In the genomic region with DNA sequence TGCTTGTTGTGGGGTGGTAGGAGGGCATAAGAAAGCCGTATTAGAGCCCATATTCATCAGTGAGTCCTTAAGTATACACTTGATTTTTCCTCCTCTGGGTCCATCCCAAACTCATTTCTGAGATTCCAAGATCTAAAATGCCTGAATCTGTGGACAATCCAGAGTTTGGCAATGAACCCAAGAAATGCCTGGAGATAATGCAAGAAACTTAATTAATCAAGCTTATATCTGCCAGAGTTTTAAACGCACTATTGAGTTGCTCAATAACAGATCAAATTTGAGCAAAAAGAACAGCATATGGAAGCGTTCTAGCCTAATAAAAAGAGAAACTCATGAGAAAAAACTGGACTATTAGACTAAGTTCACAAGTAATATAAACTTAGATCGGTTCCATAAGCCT, we compare ENCODE assay signal across 29 cellular contexts.
"Had no signal": no experiment of that assay in that cellular context is flagged by ENCODE, and none has a peak within 500 bp of the region (broad histone marks: within the 10 kb centered on the region; RNA-seq: fewer than 3 reads in every experiment).

No MANE protein-coding gene starts in this region.

- H3K27ac Mint-ChIP-seq: activated CD4-positive, alpha-beta T cell treated with anti-CD3 and anti-CD28 coated beads for 36 hours; activated naive CD4-positive, alpha-beta T cell treated with anti-CD3 and anti-CD28 coated beads for 36 hours; activated naive CD8-positive, alpha-beta T cell treated with anti-CD3 and anti-CD28 coated beads for 36 hours; activated T-cell treated with anti-CD3 and anti-CD28 coated beads, Interleukin-2, amount 50 U/mL, for 72 hours; effector memory CD8-positive, alpha-beta T cell; natural killer cell; neural progenitor cell; stimulated activated naive B cell treated with anti-CD40 and anti-IgM and Interleukin-4, amounts not matched to agents 10 μg/mL and 1 μg/mL and 100 μg/mL, for 72 hours; T-helper 17 cell had no signal

- H3K4me2 ChIP-seq: neural progenitor cell had no signal

- H3K27me3 Mint-ChIP-seq: activated CD4-positive, alpha-beta T cell treated with anti-CD3 and anti-CD28 coated beads for 36 hours; activated naive CD8-positive, alpha-beta T cell treated with anti-CD3 and anti-CD28 coated beads for 36 hours; effector memory CD8-positive, alpha-beta T cell; stimulated activated naive B cell treated with anti-CD40 and anti-IgM and Interleukin-4, amounts not matched to agents 10 μg/mL and 1 μg/mL and 100 μg/mL, for 72 hours; T-helper 17 cell had no signal

- H3K4me3 ChIP-seq: left lung, lower lobe of right lung, neural progenitor cell, stomach, suprapubic skin, tibial artery, upper lobe of right lung had no signal

- H2AFZ ChIP-seq: neural progenitor cell had no signal

- H3K27ac ChIP-seq: left lung, lower lobe of right lung, neural progenitor cell, stomach, suprapubic skin, tibial artery, upper lobe of right lung had no signal

- H3K9ac ChIP-seq: neural progenitor cell had no signal

- H3K4me1 Mint-ChIP-seq: activated CD4-positive, alpha-beta T cell treated with anti-CD3 and anti-CD28 coated beads for 36 hours; activated naive CD8-positive, alpha-beta T cell treated with anti-CD3 and anti-CD28 coated beads for 36 hours; natural killer cell; stimulated activated naive B cell treated with anti-CD40 and anti-IgM and Interleukin-4, amounts not matched to agents 10 μg/mL and 1 μg/mL and 100 μg/mL, for 72 hours; T-helper 17 cell had no signal

- DNase-seq: activated CD4-positive, alpha-beta T cell treated with anti-CD3 and anti-CD28 coated beads for 36 hours; activated CD4-positive, CD25-positive, alpha-beta regulatory T cell; activated effector memory CD4-positive, alpha-beta T cell treated with Interleukin-2 at 50 U/mL for 16 hours; activated naive CD4-positive, alpha-beta T cell treated with anti-CD3 and anti-CD28 coated beads for 36 hours; activated naive CD8-positive, alpha-beta T cell treated with anti-CD3 and anti-CD28 coated beads for 36 hours; activated T-cell treated with anti-CD3 and anti-CD28 coated beads for 4 hours; activated T-cell treated with anti-CD3 and anti-CD28 coated beads, Interleukin-2, amount 50 U/mL, for 72 hours; amniotic stem cell; caudate nucleus; cortex of kidney; effector memory CD8-positive, alpha-beta T cell; erythroblast; glutamatergic neuron; left lung; lower lobe of right lung; mesendoderm; natural killer cell; occipital lobe; right cardiac atrium; stimulated activated CD4-positive, alpha-beta T cell treated with anti-CD3 and anti-CD28 coated beads, Interleukin-15, amount 100 ng/mL, for 24 hours; stimulated activated CD4-positive, alpha-beta T cell treated with anti-CD3 and anti-CD28 coated beads, Interleukin-2, amount 100 ng/mL, for 24 hours; stimulated activated naive B cell treated with anti-CD40 and anti-IgM and Interleukin-4, amounts not matched to agents 10 μg/mL and 1 μg/mL and 100 μg/mL, for 72 hours; stomach; T-helper 17 cell; T1000; tibial artery; upper lobe of right lung had no signal

- H3K27me3 ChIP-seq: left lung, neural progenitor cell, stomach, suprapubic skin, tibial artery, upper lobe of right lung had no signal

- H3K4me1 ChIP-seq: left lung, lower lobe of right lung, stomach, tibial artery, upper lobe of right lung had no signal

- H3K4me3 Mint-ChIP-seq: activated CD4-positive, alpha-beta T cell treated with anti-CD3 and anti-CD28 coated beads for 36 hours; activated naive CD4-positive, alpha-beta T cell treated with anti-CD3 and anti-CD28 coated beads for 36 hours; activated naive CD8-positive, alpha-beta T cell treated with anti-CD3 and anti-CD28 coated beads for 36 hours; activated T-cell treated with anti-CD3 and anti-CD28 coated beads, Interleukin-2, amount 50 U/mL, for 72 hours; effector memory CD8-positive, alpha-beta T cell; natural killer cell; neural progenitor cell; stimulated activated naive B cell treated with anti-CD40 and anti-IgM and Interleukin-4, amounts not matched to agents 10 μg/mL and 1 μg/mL and 100 μg/mL, for 72 hours; T-helper 17 cell had no signal

- H3K36me3 Mint-ChIP-seq: activated naive CD8-positive, alpha-beta T cell treated with anti-CD3 and anti-CD28 coated beads for 36 hours; natural killer cell; neural progenitor cell; stimulated activated naive B cell treated with anti-CD40 and anti-IgM and Interleukin-4, amounts not matched to agents 10 μg/mL and 1 μg/mL and 100 μg/mL, for 72 hours had no signal

- H3K9me3 Mint-ChIP-seq: activated naive CD4-positive, alpha-beta T cell treated with anti-CD3 and anti-CD28 coated beads for 36 hours; activated naive CD8-positive, alpha-beta T cell treated with anti-CD3 and anti-CD28 coated beads for 36 hours; neural progenitor cell; stimulated activated naive B cell treated with anti-CD40 and anti-IgM and Interleukin-4, amounts not matched to agents 10 μg/mL and 1 μg/mL and 100 μg/mL, for 72 hours had no signal

- H3K36me3 ChIP-seq: left lung, lower lobe of right lung, neural progenitor cell, stomach, suprapubic skin, tibial artery, upper lobe of right lung had no signal

- H3K9me3 ChIP-seq: left lung, lower lobe of right lung, stomach, suprapubic skin, tibial artery, upper lobe of right lung had no signal
